In the genomic region with DNA sequence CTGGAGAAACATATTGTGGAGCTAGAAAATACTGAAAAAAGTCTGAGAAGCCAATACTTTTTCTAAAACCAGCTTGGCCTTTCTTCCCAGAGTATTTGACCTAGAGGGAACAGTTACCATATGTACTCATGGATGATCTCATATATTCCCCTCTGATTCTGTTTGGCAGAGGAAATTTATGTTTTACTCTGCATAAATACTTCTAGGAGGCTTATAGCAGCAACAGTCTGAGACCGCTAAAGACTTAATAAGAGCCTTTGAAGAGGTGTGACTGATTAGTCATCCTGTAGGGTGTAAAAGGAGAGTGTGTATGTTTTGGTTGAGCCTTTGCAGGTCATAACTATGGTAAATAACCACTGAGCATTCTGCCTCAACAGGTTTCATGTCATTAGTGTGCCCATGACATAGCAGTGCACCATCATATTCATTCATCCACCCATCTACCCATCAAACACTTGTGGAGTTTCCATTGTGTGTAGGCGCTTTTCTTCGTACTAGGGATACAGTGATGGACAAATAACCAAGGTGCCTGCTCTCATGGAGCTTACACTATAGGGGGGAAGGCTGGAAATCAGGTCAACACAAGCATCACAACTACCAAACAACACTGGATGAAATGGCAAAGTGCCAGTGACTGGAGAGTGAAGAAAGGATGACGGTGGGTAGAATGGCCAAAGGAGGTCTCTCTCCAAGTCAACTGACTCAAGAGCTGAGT, we compare ENCODE assay signal across 26 cellular contexts. TPM values are rescaled to one million over a fixed set of nuclear protein-coding genes. Genes with fewer than 3 reads are reported as not detected.
DNase-seq lines count a peak whose midpoint lies in the region; ATAC-seq and TF ChIP-seq lines count a peak whose summit lies in the region.
"Had no signal": no experiment of that assay in that cellular context is flagged by ENCODE, and none has a peak within 500 bp of the region (broad histone marks: within the 10 kb centered on the region; RNA-seq: fewer than 3 reads in every experiment).

No MANE protein-coding gene starts in this region.

- DNase-seq in DMS53 treated with DMSO at 0.1 percent for 48 hours (lab: John Stamatoyannopoulos, UW; ENCODE audit: unreplicated experiment) (peak; percentile 37), M059J (ENCODE audit: low read depth) (peak; percentile 25), esophagus muscularis mucosa (ENCODE audit: extremely low spot score) (peak; percentile 57), activated gamma-delta T cell (lab: John Stamatoyannopoulos, UW) (no peak)
- no peak for DNase-seq in natural killer cell treated with Interleukin-12 subunit alpha and Interleukin-12 subunit beta and Interleukin-15 and Interleukin-18, amount 100 ng/mL, for 72 hours (ENCODE audit: low spot score)
- DNase-seq: activated CD4-positive, CD25-positive, alpha-beta regulatory T cell treated with anti-CD3 and anti-CD28 coated beads, Interleukin-2, amount 50 U/mL, for 72 hours; activated CD8-positive, alpha-beta memory T cell treated with anti-CD3 and anti-CD28 coated beads for 24 hours; activated naive CD4-positive, alpha-beta T cell treated with Interleukin-2 at 50 U/mL for 16 hours; activated T-cell treated with anti-CD3 and anti-CD28 coated beads, Interleukin-2, amount 50 U/mL, for 1 hour; amniotic stem cell; C1 segment of cervical spinal cord; cortex of kidney; foreskin melanocyte; GOT3; KG1; left colon; NCI-H2171; NK-92 treated with Interleukin-12 subunit alpha and Interleukin-12 subunit beta, amount 100 ng/mL, for 24 hours; nucleus accumbens; spleen; stimulated activated CD4-positive, alpha-beta T cell treated with anti-CD3 and anti-CD28 coated beads, Interleukin-4, amount 100 ng/mL, for 1 hour; stimulated activated naive B cell treated with anti-CD40 and anti-IgM and Interleukin-4, amounts not matched to agents 10 μg/mL and 1 μg/mL and 100 μg/mL, for 72 hours; T-helper 1 cell; testis had no signal

- H3K4me3 ChIP-seq in esophagus muscularis mucosa, result no peak overlapping the region
- H3K4me3 ChIP-seq: spleen, testis had no signal

- H3K4me1 ChIP-seq in esophagus muscularis mucosa, result peaks cover 0 to 6% (median 3%) of the 10 kb centered on the region in 4 donors
- H3K4me1 ChIP-seq: testis had no signal

- no peak overlapping the region for H3K4me3 Mint-ChIP-seq in natural killer cell treated with Interleukin-12 subunit alpha and Interleukin-12 subunit beta and Interleukin-15 and Interleukin-18, amount 100 ng/mL, for 72 hours
- H3K4me3 Mint-ChIP-seq: stimulated activated naive B cell treated with anti-CD40 and anti-IgM and Interleukin-4, amounts not matched to agents 10 μg/mL and 1 μg/mL and 100 μg/mL, for 72 hours had no signal

- H3K27me3 Mint-ChIP-seq in natural killer cell treated with Interleukin-12 subunit alpha and Interleukin-12 subunit beta and Interleukin-15 and Interleukin-18, amount 100 ng/mL, for 72 hours, result no peaks in the 10 kb centered on the region

- no peaks in the 10 kb centered on the region for H3K9me3 ChIP-seq in esophagus muscularis mucosa
- H3K9me3 ChIP-seq: spleen, testis had no signal

- peaks cover 0 to 8% (median 0%) of the 10 kb centered on the region in 4 donors for H3K36me3 ChIP-seq in esophagus muscularis mucosa

- intact Hi-C loops in esophagus muscularis mucosa (cut with DNase I), result no loop called here

- peaks cover 66 to 72% of the 10 kb centered on the region in 2 donors for H3K4me1 Mint-ChIP-seq in natural killer cell treated with Interleukin-12 subunit alpha and Interleukin-12 subunit beta and Interleukin-15 and Interleukin-18, amount 100 ng/mL, for 72 hours (ENCODE audit: low read depth in 2 of 2)
- H3K4me1 Mint-ChIP-seq: stimulated activated naive B cell treated with anti-CD40 and anti-IgM and Interleukin-4, amounts not matched to agents 10 μg/mL and 1 μg/mL and 100 μg/mL, for 72 hours had no signal

- no peak for TF ChIP-seq CTCF in esophagus muscularis mucosa (IDR thresholded peaks at IDR 0.05)

- TF ChIP-seq POLR2A in esophagus muscularis mucosa (IDR thresholded peaks at IDR 0.05; ENCODE audit: low read depth), result no peak

- peak; percentile 53 to 77 for ATAC-seq in natural killer cell treated with Interleukin-12 subunit alpha and Interleukin-12 subunit beta and Interleukin-15 and Interleukin-18, amount 100 ng/mL, for 72 hours
- no peak for ATAC-seq in HG03025 (IDR thresholded peaks at IDR 0.05; ENCODE audit: low FRiP score, unreplicated experiment)
- ATAC-seq in GM19351 (IDR thresholded peaks at IDR 0.05; ENCODE audit: unreplicated experiment), result no peak
- ATAC-seq: stimulated activated naive B cell treated with anti-CD40 and anti-IgM and Interleukin-4, amounts not matched to agents 10 μg/mL and 1 μg/mL and 100 μg/mL, for 72 hours had no signal

- 94% methylated on average over 4 of the region's 4 CpGs for WGBS in esophagus muscularis mucosa

- TF ChIP-seq EP300 in esophagus muscularis mucosa (IDR thresholded peaks at IDR 0.05), result no peak

- H3K9me3 Mint-ChIP-seq in natural killer cell treated with Interleukin-12 subunit alpha and Interleukin-12 subunit beta and Interleukin-15 and Interleukin-18, amount 100 ng/mL, for 72 hours, result no peaks in the 10 kb centered on the region
- H3K9me3 Mint-ChIP-seq: stimulated activated naive B cell treated with anti-CD40 and anti-IgM and Interleukin-4, amounts not matched to agents 10 μg/mL and 1 μg/mL and 100 μg/mL, for 72 hours had no signal

- peaks cover 0 to 8% (median 0%) of the 10 kb centered on the region in 4 donors for H3K27me3 ChIP-seq in esophagus muscularis mucosa
- H3K27me3 ChIP-seq: spleen, testis had no signal

- peaks cover 29% of the 10 kb centered on the region for H3K36me3 Mint-ChIP-seq in natural killer cell treated with Interleukin-12 subunit alpha and Interleukin-12 subunit beta and Interleukin-15 and Interleukin-18, amount 100 ng/mL, for 72 hours

- peak overlapping the region; percentile 47 to 91 for H3K27ac Mint-ChIP-seq in natural killer cell treated with Interleukin-12 subunit alpha and Interleukin-12 subunit beta and Interleukin-15 and Interleukin-18, amount 100 ng/mL, for 72 hours
- H3K27ac Mint-ChIP-seq: stimulated activated naive B cell treated with anti-CD40 and anti-IgM and Interleukin-4, amounts not matched to agents 10 μg/mL and 1 μg/mL and 100 μg/mL, for 72 hours had no signal

- no peak overlapping the region for H3K27ac ChIP-seq in esophagus muscularis mucosa (replicated peaks in 1 of 4)
- H3K27ac ChIP-seq: spleen, testis had no signal

RNA-seq across cellular contexts. Expression of gene TRAF6, which starts 44.5 kb away (rescaled TPM):
- 3.2 and 8.4 TPM in 2 replicates for total RNA-seq in M059J (2014; rRNA removed; shearing (Covaris generic))
- total RNA-seq in esophagus muscularis mucosa, result 10 to 100 TPM; 10.3 to 16.4 (median 12.8) TPM
- total RNA-seq in natural killer cell treated with Interleukin-12 subunit alpha and Interleukin-12 subunit beta and Interleukin-15 and Interleukin-18, amount 100 ng/mL, for 72 hours, result 10 to 100 TPM; 15.3 to 25.3 TPM

Comparison
In these comparisons a context has a peak if more than half of its experiments do, and no peak if none do; other contexts are left out.
1. DNase-seq: peak in DMS53 treated with DMSO at 0.1 percent for 48 hours (single experiment), M059J (single experiment) and esophagus muscularis mucosa (single experiment); none in natural killer cell treated with Interleukin-12 subunit alpha and Interleukin-12 subunit beta and Interleukin-15 and Interleukin-18, amount 100 ng/mL, for 72 hours (single experiment) and activated gamma-delta T cell (single experiment).
2. ATAC-seq: peak in natural killer cell treated with Interleukin-12 subunit alpha and Interleukin-12 subunit beta and Interleukin-15 and Interleukin-18, amount 100 ng/mL, for 72 hours (2 of 2); none in HG03025 (single experiment) and GM19351 (single experiment).